2 cellular contexts compared by ENCODE assay signal in genomic region chr6:116737004-116737403, GRCh38.
TF ChIP-seq lines count a peak whose summit lies in the region.

No MANE protein-coding gene starts in this region.

TF ChIP-seq in IMR-90, 13 proteins besides CTCF, POLR2A, EP300 and RAD21:
- no peak for TF ChIP-seq ELK1 (IDR thresholded peaks at IDR 0.05; ENCODE audit: borderline replicate concordance, low read depth, low read length)
- TF ChIP-seq MAFK (IDR thresholded peaks at IDR 0.05; ENCODE audit: low read depth, low read length) = peak; percentile 71

TF ChIP-seq in H1, 55 proteins besides CTCF, POLR2A, EP300 and RAD21:
- TF ChIP-seq ATF3 (IDR thresholded peaks at IDR 0.05; ENCODE audit: insufficient read depth, low read depth, low read length) = no peak
- peak; percentile 9; the same call in 1 of the 2 replicates for TF ChIP-seq MAFK (IDR thresholded peaks at IDR 0.05; ENCODE audit: low read depth, low read length)
- TF ChIP-seq CBX8 (IDR thresholded peaks at IDR 0.05; ENCODE audit: borderline replicate concordance, low read depth, low read length) = no peak
TF ChIP-seq in H1: peak in this region for 1.
